ENCODE assay signal across 8 cellular contexts in the genomic region with DNA sequence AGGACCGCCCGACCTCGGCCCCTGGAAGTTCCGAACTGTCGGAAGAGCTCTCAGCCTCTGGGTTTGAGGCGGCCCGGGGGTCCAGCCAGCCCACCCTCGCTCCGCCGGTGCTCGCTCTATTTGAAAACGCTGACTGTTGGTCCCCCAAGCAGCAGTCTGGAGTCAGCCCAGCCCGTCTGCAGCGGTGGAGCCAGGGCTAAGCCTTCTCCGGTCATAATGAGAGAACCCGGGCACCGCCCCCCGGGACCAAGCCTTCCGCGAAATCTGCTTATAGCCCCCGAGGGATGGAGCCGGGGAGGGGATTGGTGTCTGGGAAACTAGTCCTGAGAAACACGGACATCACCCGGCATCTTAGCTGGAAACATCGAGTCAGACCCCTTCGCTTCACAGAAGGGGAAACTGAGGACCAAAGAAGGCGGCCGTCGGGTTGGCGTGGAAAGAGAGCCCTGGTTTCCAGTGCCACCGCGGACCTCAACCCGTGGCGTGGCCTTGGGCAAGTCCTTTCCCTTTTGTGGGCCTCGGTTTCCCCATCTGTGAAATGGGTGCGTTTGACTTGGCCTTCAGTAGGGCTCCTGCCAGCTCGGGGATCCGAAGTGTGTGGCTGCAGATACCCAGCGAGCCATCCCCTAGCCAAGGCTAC. TPM values are rescaled to one million over a fixed set of nuclear protein-coding genes. Genes with fewer than 3 reads are reported as not detected.
DNase-seq lines count a peak whose midpoint lies in the region; ATAC-seq and TF ChIP-seq lines count a peak whose summit lies in the region.

No MANE protein-coding gene starts in this region.

- ATAC-seq in activated T-cell treated with anti-CD3 and anti-CD28 coated beads, Interleukin-2, amount 50 U/mL, for 72 hours (replicated peaks in 1 of 2): no peak
- no peak for ATAC-seq in HG03175 (IDR thresholded peaks at IDR 0.05; ENCODE audit: unreplicated experiment)

- peaks cover 55% of the 10 kb centered on the region for H3K4me1 Mint-ChIP-seq in activated T-cell treated with anti-CD3 and anti-CD28 coated beads, Interleukin-2, amount 50 U/mL, for 72 hours (ENCODE audit: low read depth)

- peak overlapping the region; percentile 80 for H3K4me3 ChIP-seq in HEK293 (ENCODE audit: low read depth, low read length)
- H3K4me3 ChIP-seq in iPS-11a (ENCODE audit: low read depth, low read length): peak overlapping the region; percentile 69

- peak overlapping the region; percentile 67 for H3K27ac Mint-ChIP-seq in activated T-cell treated with anti-CD3 and anti-CD28 coated beads, Interleukin-2, amount 50 U/mL, for 72 hours

- H3K27ac ChIP-seq in HEK293 (ENCODE audit: extremely low read depth, low read depth, low read length): no peak overlapping the region; the same call in 1 of the 2 replicates

- no peaks in the 10 kb centered on the region for H3K36me3 ChIP-seq in HEK293 (ENCODE audit: control insufficient read depth in 2 of 2, insufficient read depth in 1 of 2, low read length in 2 of 2)

- no peaks in the 10 kb centered on the region for H3K9me3 Mint-ChIP-seq in activated T-cell treated with anti-CD3 and anti-CD28 coated beads, Interleukin-2, amount 50 U/mL, for 72 hours

- no peaks in the 10 kb centered on the region for H3K9me3 ChIP-seq in HEK293 (ENCODE audit: control insufficient read depth, insufficient read depth, low read depth, low read length)

- DNase-seq in activated T-cell treated with anti-CD3 and anti-CD28 coated beads, Interleukin-2, amount 50 U/mL, for 72 hours: peak in 1 of 2 donors; percentile 48
- DNase-seq in stimulated activated CD4-positive, alpha-beta T cell treated with anti-CD3 and anti-CD28 coated beads, Interleukin-12 subunit alpha, Interleukin-12 subunit beta, amount 100 ng/mL, for 4 hours: peak; percentile 16
- DNase-seq in NCI-H345 treated with DMSO at 0.1 percent for 48 hours (lab: John Stamatoyannopoulos, UW; ENCODE audit: unreplicated experiment) (no peak), NCI-H2107 treated with DMSO at 0.1 percent for 48 hours (lab: John Stamatoyannopoulos, UW; ENCODE audit: unreplicated experiment) (no peak), COLO829 (ENCODE audit: low spot score) (no peak)

- CTCF ChIA-PET in HEK293 (lab: Yijun Ruan, JAX): no interaction called here

- H3K27me3 Mint-ChIP-seq in activated T-cell treated with anti-CD3 and anti-CD28 coated beads, Interleukin-2, amount 50 U/mL, for 72 hours (ENCODE audit: low read depth): peaks cover 11% of the 10 kb centered on the region

- H3K4me3 Mint-ChIP-seq in activated T-cell treated with anti-CD3 and anti-CD28 coated beads, Interleukin-2, amount 50 U/mL, for 72 hours: peak overlapping the region; percentile 91 to 95

- peaks cover 14 to 15% of the 10 kb centered on the region in 2 donors for H3K36me3 Mint-ChIP-seq in activated T-cell treated with anti-CD3 and anti-CD28 coated beads, Interleukin-2, amount 50 U/mL, for 72 hours (ENCODE audit: insufficient read depth in 2 of 2)

- H3K4me1 ChIP-seq in HEK293 (ENCODE audit: control insufficient read depth, insufficient read depth, low read length): no peaks in the 10 kb centered on the region; the same call in 1 of the 2 replicates

- POLR2A ChIA-PET in HEK293 (lab: Yijun Ruan, JAX): no interaction called here

- no peak for TF ChIP-seq CTCF in HEK293 (tag by site-specific recombination; IDR thresholded peaks at IDR 0.05)

TF ChIP-seq in HEK293, 187 proteins besides CTCF, POLR2A, EP300 and RAD21:
- TF ChIP-seq, protein P1, sequence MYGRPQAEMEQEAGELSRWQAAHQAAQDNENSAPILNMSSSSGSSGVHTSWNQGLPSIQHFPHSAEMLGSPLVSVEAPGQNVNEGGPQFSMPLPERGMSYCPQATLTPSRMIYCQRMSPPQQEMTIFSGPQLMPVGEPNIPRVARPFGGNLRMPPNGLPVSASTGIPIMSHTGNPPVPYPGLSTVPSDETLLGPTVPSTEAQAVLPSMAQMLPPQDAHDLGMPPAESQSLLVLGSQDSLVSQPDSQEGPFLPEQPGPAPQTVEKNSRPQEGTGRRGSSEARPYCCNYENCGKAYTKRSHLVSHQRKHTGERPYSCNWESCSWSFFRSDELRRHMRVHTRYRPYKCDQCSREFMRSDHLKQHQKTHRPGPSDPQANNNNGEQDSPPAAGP (tag by site-specific recombination; IDR thresholded peaks at IDR 0.05): peak; percentile 15; the same call in 1 of the 2 replicates
- TF ChIP-seq ZSCAN30 (tag by site-specific recombination; IDR thresholded peaks at IDR 0.05): 0 out of 2 replicates have a peak, but pooled peaks have one; percentile 49
- TF ChIP-seq ZNF23 (tag by site-specific recombination; IDR thresholded peaks at IDR 0.05; ENCODE audit: borderline replicate concordance): no peak
- TF ChIP-seq PATZ1 (tag by site-specific recombination; IDR thresholded peaks at IDR 0.05): no peak
- TF ChIP-seq ZNF544 (tag by site-specific recombination; IDR thresholded peaks at IDR 0.05): no peak
- TF ChIP-seq ZNF76 (tag by site-specific recombination; IDR thresholded peaks at IDR 0.05; ENCODE audit: borderline replicate concordance, low read depth): 0 out of 2 replicates have a peak, but pooled peaks have one; percentile 32
- 0 out of 2 replicates have a peak, but pooled peaks have one; percentile 39 for TF ChIP-seq ZEB2 (tag by site-specific recombination; IDR thresholded peaks at IDR 0.05)
- TF ChIP-seq, protein P2, sequence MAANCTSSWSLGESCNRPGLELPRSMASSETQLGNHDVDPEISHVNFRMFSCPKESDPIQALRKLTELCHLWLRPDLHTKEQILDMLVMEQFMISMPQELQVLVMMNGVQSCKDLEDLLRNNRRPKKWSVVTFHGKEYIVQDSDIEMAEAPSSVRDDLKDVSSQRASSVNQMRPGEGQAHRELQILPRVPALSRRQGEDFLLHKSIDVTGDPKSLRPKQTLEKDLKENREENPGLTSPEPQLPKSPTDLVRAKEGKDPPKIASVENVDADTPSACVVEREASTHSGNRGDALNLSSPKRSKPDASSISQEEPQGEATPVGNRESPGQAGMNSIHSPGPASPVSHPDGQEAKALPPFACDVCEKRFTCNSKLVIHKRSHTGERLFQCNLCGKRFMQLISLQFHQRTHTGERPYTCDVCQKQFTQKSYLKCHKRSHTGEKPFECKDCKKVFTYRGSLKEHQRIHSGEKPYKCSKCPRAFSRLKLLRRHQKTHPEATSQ (tag by site-specific recombination; IDR thresholded peaks at IDR 0.05): 0 out of 2 replicates have a peak, but pooled peaks have one; percentile 21
- TF ChIP-seq ZNF302 (tag by site-specific recombination; IDR thresholded peaks at IDR 0.05; ENCODE audit: low read depth): no peak
- peak; percentile 39; the same call in 1 of the 2 replicates for TF ChIP-seq ZNF324 (tag by site-specific recombination; IDR thresholded peaks at IDR 0.05)
- no peak for TF ChIP-seq ZNF707 (tag by site-specific recombination; IDR thresholded peaks at IDR 0.05)
- TF ChIP-seq MYNN (tag by site-specific recombination; IDR thresholded peaks at IDR 0.05; ENCODE audit: borderline replicate concordance): no peak
- no peak for TF ChIP-seq ZNF239 (tag by site-specific recombination; IDR thresholded peaks at IDR 0.05)
- TF ChIP-seq ZNF561 (tag by site-specific recombination; IDR thresholded peaks at IDR 0.05; ENCODE audit: borderline replicate concordance): no peak

RNA-seq across cellular contexts. Expression of gene ADAM19, which starts 1.0 kb away (rescaled TPM):
- total RNA-seq in activated T-cell treated with anti-CD3 and anti-CD28 coated beads, Interleukin-2, amount 50 U/mL, for 72 hours: 100 to 1,000 TPM in 1 of 2 donors, 10 to 100 TPM in 1; 50.2 to 127 TPM
